Comparison of ENCODE assay signal across 16 cellular contexts in genomic region chr19:2982556-2982955, GRCh38. TPM values are rescaled to one million over a fixed set of nuclear protein-coding genes. Genes with fewer than 3 reads are reported as not detected.
A peak's percentile ranks its signal among the peaks of the same experiment; 100 is the strongest.
DNase-seq lines count a peak whose midpoint lies in the region; ATAC-seq and TF ChIP-seq lines count a peak whose summit lies in the region.
"Had no signal": no experiment of that assay in that cellular context is flagged by ENCODE, and none has a peak within 500 bp of the region (broad histone marks: within the 10 kb centered on the region; RNA-seq: fewer than 3 reads in every experiment).

No MANE protein-coding gene starts in this region.

- no peak for ATAC-seq in HG03432 (IDR thresholded peaks at IDR 0.05; ENCODE audit: unreplicated experiment)
- ATAC-seq in stimulated activated naive B cell treated with anti-CD40 and anti-IgM and Interleukin-4, amounts not matched to agents 10 μg/mL and 1 μg/mL and 100 μg/mL, for 72 hours (replicated peaks): no peak

- H3K9me2 ChIP-seq in hepatocyte (replicated peaks; ENCODE audit: insufficient read depth): no peaks in the 10 kb centered on the region

- peaks cover 30% of the 10 kb centered on the region for H3K4me1 ChIP-seq in BE2C
- H3K4me1 ChIP-seq in ascending aorta: peaks cover 18 to 27% of the 10 kb centered on the region in 2 donors
- H3K4me1 ChIP-seq in hepatocyte (ENCODE audit: insufficient read depth): peaks cover 33% of the 10 kb centered on the region
- peaks cover 0 to 29% (median 28%) of the 10 kb centered on the region in 4 donors for H3K4me1 ChIP-seq in sigmoid colon

- 48% methylated on average over 8 of the region's 8 CpGs for WGBS in hepatocyte (ENCODE audit: low lambda C conversion rate, missing lambda C conversion rate)
- WGBS in sigmoid colon, 2 donors: 45 to 66% methylated on average over 8 of the region's 8 CpGs

- H3K27me3 ChIP-seq in BE2C: no peaks in the 10 kb centered on the region
- no peaks in the 10 kb centered on the region for H3K27me3 ChIP-seq in ascending aorta
- H3K27me3 ChIP-seq in hepatocyte: no peaks in the 10 kb centered on the region
- H3K27me3 ChIP-seq in sigmoid colon: no peaks in the 10 kb centered on the region

- no peaks in the 10 kb centered on the region for H3K9me3 ChIP-seq in BE2C
- no peaks in the 10 kb centered on the region for H3K9me3 ChIP-seq in ascending aorta
- H3K9me3 ChIP-seq in hepatocyte (ENCODE audit: low read depth): no peaks in the 10 kb centered on the region
- H3K9me3 ChIP-seq in sigmoid colon: no peaks in the 10 kb centered on the region

- H4K20me1 ChIP-seq in hepatocyte (ENCODE audit: insufficient read depth, poor library complexity, severe bottlenecking): no peaks in the 10 kb centered on the region

- no peak overlapping the region for H3K4me3 Mint-ChIP-seq in endothelial cell (ENCODE audit: unreplicated experiment)
- no peak overlapping the region for H3K4me3 Mint-ChIP-seq in stimulated activated naive B cell treated with anti-CD40 and anti-IgM and Interleukin-4, amounts not matched to agents 10 μg/mL and 1 μg/mL and 100 μg/mL, for 72 hours

- no peak overlapping the region for H3K27ac Mint-ChIP-seq in endothelial cell (ENCODE audit: unreplicated experiment)
- no peak overlapping the region for H3K27ac Mint-ChIP-seq in stimulated activated naive B cell treated with anti-CD40 and anti-IgM and Interleukin-4, amounts not matched to agents 10 μg/mL and 1 μg/mL and 100 μg/mL, for 72 hours

- H3K4me2 ChIP-seq in hepatocyte: peak overlapping the region; percentile 92

- no peak for TF ChIP-seq POLR2A in sigmoid colon (IDR thresholded peaks at IDR 0.05)

- H3K27ac ChIP-seq in ascending aorta (peak overlapping the region; percentile 82 to 88), hepatocyte (peak overlapping the region; percentile 88), sigmoid colon (peak overlapping the region; percentile 85 to 87 (median 86))

- no peaks in the 10 kb centered on the region for H3K79me2 ChIP-seq in hepatocyte

- H2AFZ ChIP-seq in hepatocyte: no peak overlapping the region

- intact Hi-C loops in ascending aorta (cut with DNase I): no loop called here
- intact Hi-C loops in sigmoid colon (cut with DNase I): loop anchor here (5.0 kb wide), 1 partner anchor 65 kb away; no protein-coding TSS in a partner anchor

- H3K27me3 Mint-ChIP-seq in endothelial cell (ENCODE audit: unreplicated experiment): peaks cover 11% of the 10 kb centered on the region
- peaks cover 8 to 24% of the 10 kb centered on the region in 2 donors for H3K27me3 Mint-ChIP-seq in stimulated activated naive B cell treated with anti-CD40 and anti-IgM and Interleukin-4, amounts not matched to agents 10 μg/mL and 1 μg/mL and 100 μg/mL, for 72 hours

- DNase-seq in BE2C (no peak), ascending aorta (ENCODE audit: low spot score in 2 of 2) (no peak), hepatocyte (ENCODE audit: low spot score) (no peak), sigmoid colon (no peak), endothelial cell (ENCODE audit: low spot score) (no peak)
- DNase-seq in activated CD4-positive, CD25-positive, alpha-beta regulatory T cell treated with anti-CD3 and anti-CD28 coated beads, Interleukin-2, amount 50 U/mL, for 72 hours: no peak
- DNase-seq in stimulated activated naive B cell treated with anti-CD40 and anti-IgM and Interleukin-4, amounts not matched to agents 10 μg/mL and 1 μg/mL and 100 μg/mL, for 72 hours: no peak
- DNase-seq: activated CD4-positive, alpha-beta T cell treated with anti-CD3 and anti-CD28 coated beads, Interleukin-2, amount 50 U/mL, for 48 hours; activated naive CD4-positive, alpha-beta T cell treated with Interleukin-2 at 50 U/mL for 16 hours; NCI-H2227 treated with DMSO at 0.1 percent for 48 hours; stimulated activated CD4-positive, alpha-beta T cell treated with anti-CD3 and anti-CD28 coated beads, Interleukin-12 subunit alpha, Interleukin-12 subunit beta, amount 100 ng/mL, for 4 hours; T-helper 2 cell had no signal

- TF ChIP-seq CTCF in BE2C (IDR thresholded peaks at IDR 0.05; ENCODE audit: low read depth, low read length) (no peak), ascending aorta (IDR thresholded peaks at IDR 0.05) (no peak), hepatocyte (IDR thresholded peaks at IDR 0.05; ENCODE audit: poor library complexity) (no peak), sigmoid colon (IDR thresholded peaks at IDR 0.05) (no peak), endothelial cell (IDR thresholded peaks at IDR 0.05; ENCODE audit: unreplicated experiment) (no peak)

- no peak for TF ChIP-seq EP300 in sigmoid colon (IDR thresholded peaks at IDR 0.05)

- H3K36me3 ChIP-seq in BE2C (no peaks in the 10 kb centered on the region), ascending aorta (no peaks in the 10 kb centered on the region), hepatocyte (replicated peaks; ENCODE audit: insufficient read depth, low read depth) (no peaks in the 10 kb centered on the region), sigmoid colon (no peaks in the 10 kb centered on the region)

- H3K4me3 ChIP-seq in BE2C (ENCODE audit: low read depth, low read length) (peak overlapping the region; percentile 6; the same call in 1 of the 2 replicates), ascending aorta (peak overlapping the region in 1 of 2 donors; percentile 23), hepatocyte (no peak overlapping the region), sigmoid colon (no peak overlapping the region)
- H3K4me3 ChIP-seq: GM12878 had no signal

- no peaks in the 10 kb centered on the region for H3K36me3 Mint-ChIP-seq in endothelial cell (ENCODE audit: low read depth, unreplicated experiment)
- H3K36me3 Mint-ChIP-seq in stimulated activated naive B cell treated with anti-CD40 and anti-IgM and Interleukin-4, amounts not matched to agents 10 μg/mL and 1 μg/mL and 100 μg/mL, for 72 hours: peaks cover 0 to 3% of the 10 kb centered on the region in 2 donors

- H3K4me1 Mint-ChIP-seq in endothelial cell (ENCODE audit: unreplicated experiment): peaks cover 6% of the 10 kb centered on the region
- H3K4me1 Mint-ChIP-seq in stimulated activated naive B cell treated with anti-CD40 and anti-IgM and Interleukin-4, amounts not matched to agents 10 μg/mL and 1 μg/mL and 100 μg/mL, for 72 hours: peaks cover 16 to 45% of the 10 kb centered on the region in 2 donors

- H3K9me3 Mint-ChIP-seq in endothelial cell (ENCODE audit: unreplicated experiment): no peaks in the 10 kb centered on the region
- H3K9me3 Mint-ChIP-seq in stimulated activated naive B cell treated with anti-CD40 and anti-IgM and Interleukin-4, amounts not matched to agents 10 μg/mL and 1 μg/mL and 100 μg/mL, for 72 hours: no peaks in the 10 kb centered on the region

RNA-seq across cellular contexts. Expression of gene TLE6, which starts 5.2 kb away (rescaled TPM):
- 5.9 TPM for polyA plus RNA-seq in BE2C (2012; ENCODE audit: insufficient read depth, insufficient read length, low read depth)
- total RNA-seq in ascending aorta: not detected
- 1.2 and 4.7 TPM in 2 replicates for total RNA-seq in hepatocyte
- 1.2 and 3.9 TPM in 2 replicates for polyA plus RNA-seq in hepatocyte
- total RNA-seq in sigmoid colon: under 1 TPM in 3 of 4 donors, not detected in 1; 0.71 to 0.99 (median 0.81) TPM
- polyA plus RNA-seq in sigmoid colon: 1 to 10 TPM; 1.8 to 7.2 (median 3.0) TPM
- total RNA-seq in endothelial cell (ENCODE audit: unreplicated experiment): 0.59 TPM
- total RNA-seq: myocyte had no signal

RNA-seq across cellular contexts. Expression of gene ZNF77, which starts 37.8 kb away (rescaled TPM):
- 19.6 TPM for polyA plus RNA-seq in BE2C (2012; ENCODE audit: insufficient read depth, insufficient read length, low read depth)
- 3.0 TPM for total RNA-seq in ascending aorta
- 3.3 and 3.4 TPM in 2 replicates for total RNA-seq in hepatocyte
- polyA plus RNA-seq in hepatocyte: 1.8 and 2.2 TPM in 2 replicates
- total RNA-seq in sigmoid colon: 1 to 10 TPM; 3.4 to 8.2 (median 5.3) TPM
- 1 to 10 TPM; 1.8 to 2.7 (median 2.1) TPM for polyA plus RNA-seq in sigmoid colon
- total RNA-seq in endothelial cell (ENCODE audit: unreplicated experiment): 5.5 TPM

RNA-seq across cellular contexts. Expression of gene TLE2, which starts 46.5 kb away (rescaled TPM):
- 114 TPM for polyA plus RNA-seq in BE2C (2012; ENCODE audit: insufficient read depth, insufficient read length, low read depth)
- 86.3 TPM for total RNA-seq in ascending aorta
- 25.4 and 36.2 TPM in 2 replicates for total RNA-seq in hepatocyte
- 71.1 and 82.0 TPM in 2 replicates for polyA plus RNA-seq in hepatocyte
- total RNA-seq in sigmoid colon: 10 to 100 TPM; 27.8 to 66.5 (median 47.3) TPM
- polyA plus RNA-seq in sigmoid colon: 10 to 100 TPM; 10.9 to 20.9 (median 14.4) TPM
- total RNA-seq in endothelial cell (ENCODE audit: unreplicated experiment): 5.7 TPM
- total RNA-seq: M059J had no signal
